In the genomic region with DNA sequence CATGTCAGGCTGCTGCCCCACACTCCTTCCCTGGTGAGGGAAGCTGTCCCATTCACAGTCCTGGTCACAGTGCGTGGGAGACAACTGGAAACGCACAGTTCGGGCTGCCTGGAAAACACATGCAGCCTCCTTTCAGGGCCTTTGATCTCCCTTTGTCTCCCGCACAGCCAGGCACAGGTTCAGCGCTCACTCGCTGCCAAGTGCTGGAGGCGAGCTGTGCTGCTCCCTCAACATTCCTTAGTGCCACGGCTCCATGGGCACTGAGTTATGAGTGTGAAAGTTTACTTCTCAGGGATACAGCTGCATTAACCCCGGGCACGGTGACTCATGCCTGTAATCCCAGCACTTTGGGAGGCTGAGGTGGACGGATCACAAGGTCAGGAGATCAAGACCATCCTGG, we compare ENCODE assay signal across 15 cellular contexts. TPM values are rescaled to one million over a fixed set of nuclear protein-coding genes. Genes with fewer than 3 reads are reported as not detected.
DNase-seq lines count a peak whose midpoint lies in the region; ATAC-seq and TF ChIP-seq lines count a peak whose summit lies in the region.
"Had no signal": no experiment of that assay in that cellular context is flagged by ENCODE, and none has a peak within 500 bp of the region (broad histone marks: within the 10 kb centered on the region; RNA-seq: fewer than 3 reads in every experiment).

No MANE protein-coding gene starts in this region.

- intact Hi-C loops in naive thymus-derived CD4-positive, alpha-beta T cell (cut with micrococcal nuclease), result no loop called here

- TF ChIP-seq CTCF in nephron progenitor cell (IDR thresholded peaks at IDR 0.05), result no peak

- CTCF ChIA-PET in naive thymus-derived CD4-positive, alpha-beta T cell (lab: Charles Lee), result interaction anchor here (1.0 kb wide), 1 partner anchor 16 kb away, joined by 3 read pairs; no protein-coding TSS in a partner anchor

- H3K27ac Mint-ChIP-seq in nephron progenitor cell, result peak overlapping the region; percentile 36
- no peak overlapping the region for H3K27ac Mint-ChIP-seq in naive thymus-derived CD4-positive, alpha-beta T cell
- H3K27ac Mint-ChIP-seq: activated T-cell treated with anti-CD3 and anti-CD28 coated beads, Interleukin-2, amount 50 U/mL, for 24 hours had no signal

- peaks cover 71% of the 10 kb centered on the region for H3K36me3 Mint-ChIP-seq in nephron progenitor cell (ENCODE audit: low read depth)
- peaks cover 5 to 47% (median 8%) of the 10 kb centered on the region in 5 donors for H3K36me3 Mint-ChIP-seq in naive thymus-derived CD4-positive, alpha-beta T cell

- peak; percentile 88 for ATAC-seq in esophagus mucosa
- ATAC-seq in naive thymus-derived CD4-positive, alpha-beta T cell, result no peak

- H3K36me3 ChIP-seq in naive thymus-derived CD4-positive, alpha-beta T cell (ENCODE audit: control insufficient read depth in 2 of 3, insufficient read depth in 3 of 3, low read length in 3 of 3), result peaks cover 15 to 93% (median 21%) of the 10 kb centered on the region in 3 experiments

- no peak overlapping the region for H3K4me3 Mint-ChIP-seq in nephron progenitor cell
- H3K4me3 Mint-ChIP-seq in naive thymus-derived CD4-positive, alpha-beta T cell, result no peak overlapping the region
- H3K4me3 Mint-ChIP-seq: activated T-cell treated with anti-CD3 and anti-CD28 coated beads, Interleukin-2, amount 50 U/mL, for 24 hours had no signal

- H3K9me3 ChIP-seq in naive thymus-derived CD4-positive, alpha-beta T cell (ENCODE audit: control insufficient read depth in 2 of 3, low read length in 3 of 3), result no peaks in the 10 kb centered on the region
- H3K9me3 ChIP-seq: ascending aorta had no signal

- H3K4me1 Mint-ChIP-seq in nephron progenitor cell, result peaks cover 12% of the 10 kb centered on the region
- peaks cover 11 to 57% (median 44%) of the 10 kb centered on the region in 7 donors for H3K4me1 Mint-ChIP-seq in naive thymus-derived CD4-positive, alpha-beta T cell

- H3K27me3 Mint-ChIP-seq in nephron progenitor cell (ENCODE audit: low read depth, poor library complexity), result no peaks in the 10 kb centered on the region
- H3K27me3 Mint-ChIP-seq in naive thymus-derived CD4-positive, alpha-beta T cell, result no peaks in the 10 kb centered on the region
- H3K27me3 Mint-ChIP-seq: activated T-cell treated with anti-CD3 and anti-CD28 coated beads, Interleukin-2, amount 50 U/mL, for 24 hours had no signal

- POLR2A ChIA-PET in naive thymus-derived CD4-positive, alpha-beta T cell (lab: Charles Lee), result interaction anchor here (0.6 kb wide), 1 partner anchor 857 kb away, joined by 4 read pairs; no protein-coding TSS in a partner anchor

- DNase-seq in GM04503 (ENCODE audit: low read depth) (peak; percentile 17), RPMI7951 (ENCODE audit: low read depth) (peak; percentile 75), nephron progenitor cell (no peak), NCI-H526 (lab: John Stamatoyannopoulos, UW) (no peak), D341Med (ENCODE audit: low spot score) (no peak)
- no peak for DNase-seq in naive thymus-derived CD4-positive, alpha-beta T cell
- no peak for DNase-seq in activated effector memory CD4-positive, alpha-beta T cell treated with Interleukin-2 at 50 U/mL for 16 hours
- DNase-seq: activated CD4-positive, CD25-positive, alpha-beta regulatory T cell treated with anti-CD3 and anti-CD28 coated beads, Interleukin-2, amount 50 U/mL, for 72 hours; activated T-cell treated with anti-CD3 and anti-CD28 coated beads, Interleukin-2, amount 50 U/mL, for 24 hours; NCI-H1417 treated with DMSO at 0.1 percent for 48 hours; NCI-H774 had no signal

- H3K27me3 ChIP-seq in naive thymus-derived CD4-positive, alpha-beta T cell (ENCODE audit: control insufficient read depth in 2 of 2, insufficient read depth in 2 of 2, low read length in 2 of 2), result no peaks in the 10 kb centered on the region
- H3K27me3 ChIP-seq: ascending aorta had no signal

- H3K4me1 ChIP-seq in naive thymus-derived CD4-positive, alpha-beta T cell (ENCODE audit: control insufficient read depth in 2 of 2, insufficient read depth in 2 of 2, low read length in 2 of 2), result peaks cover 0 to 7% of the 10 kb centered on the region in 2 donors
- H3K4me1 ChIP-seq: ascending aorta had no signal

- H3K4me3 ChIP-seq in naive thymus-derived CD4-positive, alpha-beta T cell (ENCODE audit: low read length), result no peak overlapping the region
- H3K4me3 ChIP-seq: ascending aorta, SK-N-MC had no signal

- H3K9me3 Mint-ChIP-seq in nephron progenitor cell, result no peaks in the 10 kb centered on the region
- no peaks in the 10 kb centered on the region for H3K9me3 Mint-ChIP-seq in naive thymus-derived CD4-positive, alpha-beta T cell
- H3K9me3 Mint-ChIP-seq: activated T-cell treated with anti-CD3 and anti-CD28 coated beads, Interleukin-2, amount 50 U/mL, for 24 hours had no signal

- H3K27ac ChIP-seq in naive thymus-derived CD4-positive, alpha-beta T cell (ENCODE audit: low read depth, low read length), result no peak overlapping the region
- H3K27ac ChIP-seq: ascending aorta, SK-N-MC had no signal

RNA-seq across cellular contexts. Expression of a gene that starts 9.1 kb away (rescaled TPM):
- 21.2 and 22.1 TPM in 2 replicates for total RNA-seq in RPMI7951 (2014; rRNA removed; shearing (Covaris generic))
- 22.5 TPM for total RNA-seq in esophagus mucosa
- 10 to 100 TPM; 35.9 to 52.1 (median 42.0) TPM for total RNA-seq in naive thymus-derived CD4-positive, alpha-beta T cell
- 10 to 100 TPM; 27.5 to 46.9 TPM for polyA plus RNA-seq in naive thymus-derived CD4-positive, alpha-beta T cell

RNA-seq across cellular contexts. Expression of a gene that starts 28.8 kb away (rescaled TPM):
- total RNA-seq in RPMI7951 (2014; rRNA removed; shearing (Covaris generic)), result not detected in 2 replicates
- not detected for total RNA-seq in esophagus mucosa
- total RNA-seq in naive thymus-derived CD4-positive, alpha-beta T cell, result not detected
- polyA plus RNA-seq in naive thymus-derived CD4-positive, alpha-beta T cell, result not detected
- total RNA-seq: ascending aorta had no signal

RNA-seq across cellular contexts. Expression of a gene that starts 47.4 kb away (rescaled TPM):
- total RNA-seq in RPMI7951 (2014; rRNA removed; shearing (Covaris generic)), result not detected in 2 replicates
- not detected for total RNA-seq in esophagus mucosa
- total RNA-seq in naive thymus-derived CD4-positive, alpha-beta T cell, result not detected
- polyA plus RNA-seq in naive thymus-derived CD4-positive, alpha-beta T cell, result not detected
- total RNA-seq: ascending aorta, mucosa of gallbladder had no signal

Comparison
In these comparisons a context has a peak if more than half of its experiments do, and no peak if none do; other contexts are left out.
1. DNase-seq: peak in GM04503 (single experiment) and RPMI7951 (single experiment); none in nephron progenitor cell (single experiment), naive thymus-derived CD4-positive, alpha-beta T cell (0 of 9), NCI-H526 (0 of 2), activated effector memory CD4-positive, alpha-beta T cell treated with Interleukin-2 at 50 U/mL for 16 hours (single experiment) and D341Med (single experiment).